Comparison of ENCODE assay signal across 8 cellular contexts in genomic region chr15:45162771-45163507, GRCh38. TPM values are rescaled to one million over a fixed set of nuclear protein-coding genes. Genes with fewer than 3 reads are reported as not detected.
DNase-seq lines count a peak whose midpoint lies in the region; ATAC-seq and TF ChIP-seq lines count a peak whose summit lies in the region.

No MANE protein-coding gene starts in this region.

- WGBS in esophagus, 2 donors, result 7 to 10% methylated on average over 7 of the region's 7 CpGs

- no peaks in the 10 kb centered on the region for H3K36me3 Mint-ChIP-seq in naive B cell
- peaks cover 8 to 11% of the 10 kb centered on the region in 2 donors for H3K36me3 Mint-ChIP-seq in stimulated activated naive B cell treated with anti-CD40 and anti-IgM and Interleukin-4, amounts not matched to agents 10 μg/mL and 1 μg/mL and 100 μg/mL, for 72 hours

- H3K27me3 ChIP-seq in OCI-LY1 (ENCODE audit: insufficient read depth, low read length) (no peaks in the 10 kb centered on the region), esophagus (ENCODE audit: control insufficient read depth in 1 of 2, insufficient read depth in 2 of 2, low read length in 2 of 2) (no peaks in the 10 kb centered on the region)

- peak; percentile 96 for TF ChIP-seq CTCF in GM12872 (IDR thresholded peaks at IDR 0.05; ENCODE audit: insufficient read depth, low read depth, low read length)
- TF ChIP-seq CTCF in OCI-LY1 (IDR thresholded peaks at IDR 0.05; ENCODE audit: low read length), result peak; percentile 88

- H3K4me1 ChIP-seq in OCI-LY1 (ENCODE audit: insufficient read depth, low read length, severe bottlenecking) (peaks cover 5% of the 10 kb centered on the region), esophagus (ENCODE audit: control insufficient read depth in 2 of 2, insufficient read depth in 2 of 2, low read length in 1 of 2) (peaks cover 3 to 26% of the 10 kb centered on the region in 2 donors)

- H3K4me3 Mint-ChIP-seq in naive B cell, result peak overlapping the region in 2 of 8 donors; percentile 44 to 56
- H3K4me3 Mint-ChIP-seq in stimulated activated naive B cell treated with anti-CD40 and anti-IgM and Interleukin-4, amounts not matched to agents 10 μg/mL and 1 μg/mL and 100 μg/mL, for 72 hours, result no peak overlapping the region

- no peak overlapping the region for H3K9ac ChIP-seq in OCI-LY1 (ENCODE audit: low read length)

- no peaks in the 10 kb centered on the region for H3K9me3 Mint-ChIP-seq in naive B cell
- no peaks in the 10 kb centered on the region for H3K9me3 Mint-ChIP-seq in stimulated activated naive B cell treated with anti-CD40 and anti-IgM and Interleukin-4, amounts not matched to agents 10 μg/mL and 1 μg/mL and 100 μg/mL, for 72 hours

- H3K4me2 ChIP-seq in OCI-LY1 (ENCODE audit: low read length), result no peak overlapping the region

- H3K4me3 ChIP-seq in OCI-LY1 (ENCODE audit: low read depth, low read length, poor library complexity, severe bottlenecking), result no peak overlapping the region
- H3K4me3 ChIP-seq in esophagus (ENCODE audit: low read depth in 1 of 2, low read length in 2 of 2), result no peak overlapping the region

- H3K27ac Mint-ChIP-seq in naive B cell, result peak overlapping the region in 3 of 6 donors; percentile 41 to 89 (median 83)
- H3K27ac Mint-ChIP-seq in stimulated activated naive B cell treated with anti-CD40 and anti-IgM and Interleukin-4, amounts not matched to agents 10 μg/mL and 1 μg/mL and 100 μg/mL, for 72 hours, result peak overlapping the region; percentile 68

- H3K9me3 ChIP-seq in OCI-LY1 (ENCODE audit: low read length) (no peaks in the 10 kb centered on the region), esophagus (ENCODE audit: control insufficient read depth in 2 of 2, insufficient read depth in 1 of 2, low read depth in 1 of 2, low read length in 1 of 2) (no peaks in the 10 kb centered on the region)

- H3K4me1 Mint-ChIP-seq in naive B cell, result peaks cover 29 to 45% (median 29%) of the 10 kb centered on the region in 3 donors
- H3K4me1 Mint-ChIP-seq in stimulated activated naive B cell treated with anti-CD40 and anti-IgM and Interleukin-4, amounts not matched to agents 10 μg/mL and 1 μg/mL and 100 μg/mL, for 72 hours, result peaks cover 25 to 47% of the 10 kb centered on the region in 2 donors

- no peaks in the 10 kb centered on the region for H3F3A ChIP-seq in OCI-LY1 (ENCODE audit: insufficient read depth, low read length)

- no peaks in the 10 kb centered on the region for H3K9me2 ChIP-seq in OCI-LY1 (ENCODE audit: low read depth, low read length)

- H4K20me1 ChIP-seq in OCI-LY1 (ENCODE audit: insufficient read depth, low read length), result no peaks in the 10 kb centered on the region

- ATAC-seq in naive B cell (ENCODE audit: low read depth in 2 of 2) (peak in 1 of 2 donors; percentile 13), HG03097 (IDR thresholded peaks at IDR 0.05; ENCODE audit: low FRiP score, unreplicated experiment) (no peak)
- peak; percentile 28 to 41 for ATAC-seq in stimulated activated naive B cell treated with anti-CD40 and anti-IgM and Interleukin-4, amounts not matched to agents 10 μg/mL and 1 μg/mL and 100 μg/mL, for 72 hours (replicated peaks)

- H3K27ac ChIP-seq in OCI-LY1 (ENCODE audit: low read depth, low read length, poor library complexity, severe bottlenecking) (no peak overlapping the region), esophagus (ENCODE audit: low read depth in 2 of 2, low read length in 1 of 2) (peak overlapping the region; percentile 94 to 96)

- H3K36me3 ChIP-seq in OCI-LY1 (ENCODE audit: insufficient read depth, low read length), result no peaks in the 10 kb centered on the region
- peaks cover 0 to 23% of the 10 kb centered on the region in 2 donors for H3K36me3 ChIP-seq in esophagus (ENCODE audit: control insufficient read depth in 2 of 2, insufficient read depth in 2 of 2, low read length in 1 of 2)

- no peaks in the 10 kb centered on the region for H3K79me2 ChIP-seq in OCI-LY1 (ENCODE audit: insufficient read depth, low read length)

- no peak overlapping the region for H2AFZ ChIP-seq in OCI-LY1 (ENCODE audit: low read length)

- peak; percentile 67 for DNase-seq in HS-5 (ENCODE audit: low read depth)
- peak; percentile 54 for DNase-seq in activated T-cell treated with anti-CD3 and anti-CD28 coated beads for 24 hours (ENCODE audit: low read depth)
- DNase-seq in naive B cell, result peak; percentile 56
- DNase-seq in stimulated activated naive B cell treated with anti-CD40 and anti-IgM and Interleukin-4, amounts not matched to agents 10 μg/mL and 1 μg/mL and 100 μg/mL, for 72 hours, result peak; percentile 46

- H3K27me3 Mint-ChIP-seq in naive B cell, result no peaks in the 10 kb centered on the region
- no peaks in the 10 kb centered on the region for H3K27me3 Mint-ChIP-seq in stimulated activated naive B cell treated with anti-CD40 and anti-IgM and Interleukin-4, amounts not matched to agents 10 μg/mL and 1 μg/mL and 100 μg/mL, for 72 hours

RNA-seq across cellular contexts. Expression of gene SHF, which starts 24.8 kb away (rescaled TPM):
- polyA plus RNA-seq in esophagus (1 to 10 TPM; 2.1 to 2.4 TPM), naive B cell (ENCODE audit: low read depth in 6 of 6) (1 to 10 TPM in 4 of 6 donors, under 1 TPM in 2; 0.77 to 3.2 (median 1.8) TPM)

RNA-seq across cellular contexts. Expression of gene DUOX1, which starts 33.1 kb away (rescaled TPM):
- polyA plus RNA-seq in esophagus (100 to 1,000 TPM in 1 of 2 donors, 10 to 100 TPM in 1; 64.7 to 111 TPM), naive B cell (ENCODE audit: low read depth in 6 of 6) (1 to 10 TPM in 3 of 6 donors, under 1 TPM in 3; 0.29 to 4.2 (median 1.3) TPM)

RNA-seq across cellular contexts. Expression of gene DUOXA1, which starts 33.3 kb away (rescaled TPM):
- polyA plus RNA-seq in esophagus (100 to 1,000 TPM; 145 to 174 TPM), naive B cell (ENCODE audit: low read depth in 6 of 6) (not detected)

RNA-seq across cellular contexts. Expression of gene DUOXA2, which starts 48.8 kb away (rescaled TPM):
- polyA plus RNA-seq in esophagus, result 10 to 100 TPM in 1 of 2 donors, 1 to 10 TPM in 1; 8.4 to 39.1 TPM
- polyA plus RNA-seq in naive B cell (ENCODE audit: low read depth in 6 of 6), result not detected

RNA-seq across cellular contexts. Expression of gene DUOX2, which starts 49.0 kb away (rescaled TPM):
- polyA plus RNA-seq in esophagus (10 to 100 TPM; 15.8 to 26.3 TPM), naive B cell (ENCODE audit: low read depth in 6 of 6) (under 1 TPM in 1 of 6 donors, not detected in 5; 0.08 TPM)

Comparison
In these comparisons a context has a peak if more than half of its experiments do, and no peak if none do; other contexts are left out.
1. RNA of gene DUOX1, which starts 33.1 kb away (polyA plus RNA-seq): 64.7 to 111 TPM in esophagus; 0.29 to 4.2 TPM in naive B cell; every median in the first group is over 10 times any median in the second.
2. RNA of gene DUOXA1, which starts 33.3 kb away (polyA plus RNA-seq): 145 to 174 TPM in esophagus; not detected in naive B cell; every median in the first group is over 100 times any median in the second.
3. Peak in every context shown above with its lines, with median percentiles within 50 percentile points of each other: DNase-seq.